In the genomic region with DNA sequence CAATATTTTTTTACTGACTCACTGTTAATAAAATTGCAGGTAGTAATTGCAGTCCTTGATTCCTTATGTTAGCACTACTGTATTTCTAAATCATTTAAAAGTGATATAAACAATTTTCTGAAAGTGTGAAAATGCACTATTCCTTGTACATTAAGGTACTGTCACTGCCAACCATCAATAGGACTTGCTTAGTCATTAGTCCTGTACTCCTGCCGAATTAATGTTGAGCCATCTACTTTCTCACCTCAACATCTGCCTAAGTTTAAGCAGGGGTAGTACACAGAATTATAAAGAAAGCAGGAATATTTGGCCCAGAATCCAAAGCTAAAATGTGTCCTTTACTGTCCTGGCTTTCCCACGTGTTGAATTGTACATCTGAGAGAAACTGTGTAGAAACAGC, we compare ENCODE assay signal across 21 cellular contexts.
"Had no signal": no experiment of that assay in that cellular context is flagged by ENCODE, and none has a peak within 500 bp of the region (broad histone marks: within the 10 kb centered on the region; RNA-seq: fewer than 3 reads in every experiment).

No MANE protein-coding gene starts in this region.

- FAIRE-seq: colon, keratinocyte had no signal

- H3K27ac ChIP-seq: dorsolateral prefrontal cortex, epithelial cell of prostate, thyroid gland, VCaP had no signal

- ATAC-seq: activated naive CD8-positive, alpha-beta T cell treated with anti-CD3 and anti-CD28 coated beads, Interleukin-2, amount 50 U/mL, for 24 hours; activated T-cell treated with anti-CD3 and anti-CD28 coated beads, Interleukin-2, amount 50 U/mL, for 4 hours; mucosa of descending colon had no signal

- H3K36me3 ChIP-seq: thyroid gland had no signal

- H3K27me3 ChIP-seq: dorsolateral prefrontal cortex, thyroid gland had no signal

- H3K9me3 ChIP-seq: mucosa of descending colon, thyroid gland had no signal

- H3K4me3 ChIP-seq: dorsolateral prefrontal cortex, mucosa of descending colon, thyroid gland had no signal

- DNase-seq: activated CD4-positive, alpha-beta T cell treated with anti-CD3 and anti-CD28 coated beads, Interleukin-2, amount 50 U/mL, for 1 hour; activated CD4-positive, CD25-positive, alpha-beta regulatory T cell treated with anti-CD3 and anti-CD28 coated beads, Interleukin-2, amount 50 U/mL, for 72 hours; activated CD8-positive, alpha-beta memory T cell treated with anti-CD3 and anti-CD28 coated beads, Interleukin-2, amount 50 U/mL, for 4 hours; activated naive CD4-positive, alpha-beta T cell treated with anti-CD3 and anti-CD28 coated beads for 36 hours; activated naive CD8-positive, alpha-beta T cell treated with anti-CD3 and anti-CD28 coated beads, Interleukin-2, amount 50 U/mL, for 24 hours; activated T-cell treated with anti-CD3 and anti-CD28 coated beads, Interleukin-2, amount 50 U/mL, for 4 hours; anterior cingulate cortex; central memory CD4-positive, alpha-beta T cell; dorsolateral prefrontal cortex; foreskin melanocyte; mucosa of descending colon; naive B cell; stimulated activated CD4-positive, alpha-beta T cell treated with anti-CD3 and anti-CD28 coated beads, Interleukin-12 subunit alpha, Interleukin-12 subunit beta, amount 100 ng/mL, for 4 hours; stimulated activated CD4-positive, alpha-beta T cell treated with anti-CD3 and anti-CD28 coated beads, Interleukin-1b, Interleukin-23, amount 100 ng/mL, for 48 hours; stimulated activated naive CD4-positive, alpha-beta T cell treated with Interleukin-2 at 50 U/mL for 16 hours; T1000; thyroid gland had no signal
